In genomic region chrX:16870861-16871584, GRCh38 we compare ENCODE assay signal across 8 cellular contexts. TPM values are rescaled to one million over a fixed set of nuclear protein-coding genes. Genes with fewer than 3 reads are reported as not detected.
DNase-seq lines count a peak whose midpoint lies in the region; ATAC-seq lines count a peak whose summit lies in the region.

No MANE protein-coding gene starts in this region.

- DNase-seq in activated naive CD4-positive, alpha-beta T cell treated with anti-CD3 and anti-CD28 coated beads for 36 hours: peak; percentile 10
- DNase-seq in activated naive CD4-positive, alpha-beta T cell treated with anti-CD3 and anti-CD28 coated beads, Interleukin-2, amount 50 U/mL, for 16 hours: no peak
- peak; percentile 22 for DNase-seq in HT-29 (ENCODE audit: low spot score)
- peak; percentile 25 for DNase-seq in T-helper 9 cell
- no peak for DNase-seq in epithelial cell of prostate (ENCODE audit: low read depth, low spot score)
- peak; percentile 12 for DNase-seq in naive B cell

- CTCF ChIA-PET in activated naive CD4-positive, alpha-beta T cell treated with anti-CD3 and anti-CD28 coated beads for 36 hours (lab: Charles Lee): interaction anchor here (0.6 kb wide), 1 partner anchor 9 kb away, joined by 4 read pairs; no protein-coding TSS in a partner anchor

- intact Hi-C loops in activated naive CD4-positive, alpha-beta T cell treated with anti-CD3 and anti-CD28 coated beads for 36 hours (cut with micrococcal nuclease): loop anchor here (1.0 to 10.0 kb wide), 6 partner anchors 12 to 1016 kb away; partner anchors contain the start of genes AP1S2, REPS2, SYAP1 and TXLNG

- peaks cover 19% of the 10 kb centered on the region for H3K4me1 Mint-ChIP-seq in activated naive CD4-positive, alpha-beta T cell treated with anti-CD3 and anti-CD28 coated beads for 36 hours (ENCODE audit: low read depth)
- peaks cover 30 to 35% (median 33%) of the 10 kb centered on the region in 3 donors for H3K4me1 Mint-ChIP-seq in naive B cell

- H3K27ac Mint-ChIP-seq in activated naive CD4-positive, alpha-beta T cell treated with anti-CD3 and anti-CD28 coated beads for 36 hours: peak overlapping the region; percentile 66
- peak overlapping the region; percentile 85 to 98 (median 94) for H3K27ac Mint-ChIP-seq in naive B cell

- H3K9me3 Mint-ChIP-seq in activated naive CD4-positive, alpha-beta T cell treated with anti-CD3 and anti-CD28 coated beads for 36 hours: no peaks in the 10 kb centered on the region
- peaks cover 0 to 4% (median 0%) of the 10 kb centered on the region in 7 donors for H3K9me3 Mint-ChIP-seq in naive B cell

- ATAC-seq in naive B cell (ENCODE audit: low read depth in 2 of 2) (peak; percentile 1 to 7), HG02571 (IDR thresholded peaks at IDR 0.05; ENCODE audit: unreplicated experiment) (no peak), GM18870 (IDR thresholded peaks at IDR 0.05; ENCODE audit: unreplicated experiment) (no peak)

- no peaks in the 10 kb centered on the region for H3K27me3 Mint-ChIP-seq in activated naive CD4-positive, alpha-beta T cell treated with anti-CD3 and anti-CD28 coated beads for 36 hours (ENCODE audit: low read depth)
- H3K27me3 Mint-ChIP-seq in naive B cell: peaks cover 0 to 10% (median 0%) of the 10 kb centered on the region in 3 donors

- H3K27ac ChIP-seq in epithelial cell of prostate: peak overlapping the region; percentile 72

- H3K4me3 Mint-ChIP-seq in activated naive CD4-positive, alpha-beta T cell treated with anti-CD3 and anti-CD28 coated beads for 36 hours: peak overlapping the region; percentile 76
- H3K4me3 Mint-ChIP-seq in naive B cell: peak overlapping the region; percentile 85 to 99 (median 92)

- peaks cover 25% of the 10 kb centered on the region for H3K36me3 Mint-ChIP-seq in activated naive CD4-positive, alpha-beta T cell treated with anti-CD3 and anti-CD28 coated beads for 36 hours (ENCODE audit: low read depth)
- no peaks in the 10 kb centered on the region for H3K36me3 Mint-ChIP-seq in naive B cell

RNA-seq across cellular contexts. Expression of gene RBBP7, which starts 0.9 kb away (rescaled TPM):
- total RNA-seq in activated naive CD4-positive, alpha-beta T cell treated with anti-CD3 and anti-CD28 coated beads for 36 hours: 100 to 1,000 TPM; 213 to 228 TPM
- 89.0 and 109 TPM in 2 replicates for total RNA-seq in HT-29 (2014; rRNA removed; shearing (Covaris generic))
- 100 to 1,000 TPM; 158 to 255 (median 190) TPM for polyA plus RNA-seq in naive B cell (ENCODE audit: low read depth in 6 of 6)

Comparison
In these comparisons a context has a peak if more than half of its experiments do, and no peak if none do; other contexts are left out.
1. DNase-seq: peak in activated naive CD4-positive, alpha-beta T cell treated with anti-CD3 and anti-CD28 coated beads for 36 hours (single experiment), HT-29 (single experiment), T-helper 9 cell (single experiment) and naive B cell (single experiment); none in activated naive CD4-positive, alpha-beta T cell treated with anti-CD3 and anti-CD28 coated beads, Interleukin-2, amount 50 U/mL, for 16 hours (single experiment) and epithelial cell of prostate (single experiment).
2. ATAC-seq: peak in naive B cell (2 of 2); none in HG02571 (single experiment) and GM18870 (single experiment).